In genomic region chr7:100093925-100094486, GRCh38 we compare ENCODE assay signal across 12 cellular contexts. TPM values are rescaled to one million over a fixed set of nuclear protein-coding genes. Genes with fewer than 3 reads are reported as not detected.
DNase-seq lines count a peak whose midpoint lies in the region; ATAC-seq, FAIRE-seq and TF ChIP-seq lines count a peak whose summit lies in the region.
"Had no signal": no experiment of that assay in that cellular context is flagged by ENCODE, and none has a peak within 500 bp of the region (broad histone marks: within the 10 kb centered on the region; RNA-seq: fewer than 3 reads in every experiment).

No MANE protein-coding gene starts in this region.

- H4K5ac ChIP-seq in H1 (ENCODE audit: insufficient read length, low read depth, low read length) = no peak overlapping the region

- intact Hi-C loops in activated CD4-positive, alpha-beta T cell treated with anti-CD3 and anti-CD28 coated beads, Interleukin-2, amount 10 ng/mL, durations not matched to agents 24 days and 14 days (cut with micrococcal nuclease) = no loop called here

- POLR2A ChIA-PET in A549 (lab: Yijun Ruan, JAX) = interaction anchor here (1.4 kb wide), 1 partner anchor 8 kb away, joined by 3 read pairs; the partner anchor contains the start of genes AP4M1 and MCM7
- POLR2A ChIA-PET in H1 (lab: Charles Lee; ENCODE audit: partially characterized antibody) = interaction anchor here (0.9 to 19.5 kb wide), 15 partner anchors 10 to 400 kb away, joined by 3 to 722 read pairs (median 4); partner anchors contain the start of genes AP4M1, COPS6, LAMTOR4 and MCM7

- H2BK5ac ChIP-seq in H1 (ENCODE audit: low read depth, low read length) = no peak overlapping the region

- no peak overlapping the region for H3K4me2 ChIP-seq in A549
- H3K4me2 ChIP-seq in GM23338 = no peak overlapping the region
- no peak overlapping the region for H3K4me2 ChIP-seq in H1 (ENCODE audit: insufficient read depth in 1 of 2, low read depth in 2 of 2, low read length in 2 of 2)

- H3K27ac ChIP-seq in A549 (no peak overlapping the region), GM23338 (ENCODE audit: low read depth) (peak overlapping the region; percentile 40), H1 (ENCODE audit: low read depth, low read length) (peak overlapping the region; percentile 5; the same call in 1 of the 2 replicates)

- peak overlapping the region; percentile 57; the same call in 1 of the 2 replicates for H4K8ac ChIP-seq in H1 (ENCODE audit: extremely low read depth, insufficient read depth, low read length)

- H3K27me3 ChIP-seq in GM23338 (ENCODE audit: insufficient read depth) (no peaks in the 10 kb centered on the region), H1 (replicated peaks in 1 of 4; ENCODE audit: control insufficient read depth in 3 of 4, extremely low read depth in 1 of 4, insufficient read depth in 3 of 4, low read length in 3 of 4) (no peaks in the 10 kb centered on the region)

- no peak overlapping the region for H3K14ac ChIP-seq in H1 (ENCODE audit: insufficient read length)

- peaks cover 38% of the 10 kb centered on the region for H3K4me1 Mint-ChIP-seq in GM23338
- H3K4me1 Mint-ChIP-seq in activated CD4-positive, alpha-beta T cell treated with anti-CD3 and anti-CD28 coated beads, Interleukin-2, amount 10 ng/mL, durations not matched to agents 24 days and 14 days = peaks cover 47% of the 10 kb centered on the region

- H3K4me3 Mint-ChIP-seq in GM23338 = no peak overlapping the region; the same call in 2 of the 3 replicates
- no peak overlapping the region for H3K4me3 Mint-ChIP-seq in activated CD4-positive, alpha-beta T cell treated with anti-CD3 and anti-CD28 coated beads, Interleukin-2, amount 10 ng/mL, durations not matched to agents 24 days and 14 days

- H3K18ac ChIP-seq in H1 (ENCODE audit: extremely low read depth, low read length) = no peak overlapping the region

- no peak overlapping the region for H2BK12ac ChIP-seq in H1 (ENCODE audit: low read depth, low read length)

- ATAC-seq in A549 = no peak; a peak in 1 of 6 replicates
- no peak for ATAC-seq in GM23338
- ATAC-seq: stimulated activated naive CD8-positive, alpha-beta T cell treated with anti-CD3 and anti-CD28 coated beads, Interleukin-15, Interleukin-2, amounts not matched to agents 100 U/mL and 50 U/mL, for 24 hours had no signal

- H3K56ac ChIP-seq in H1 (replicated peaks; ENCODE audit: insufficient read length, low read depth, low read length) = no peak overlapping the region

- in situ Hi-C loops in ACHN (cut with HindIII; ENCODE audit: low pct_ligation_motif_present, low pct_unique_long_range_greater_than_20kb, low sequenced_read_pairs) = no loop called here

- CTCF ChIA-PET in A549 (lab: Yijun Ruan, JAX) (no interaction called here), H1 (lab: Charles Lee; ENCODE audit: partially characterized antibody) (no interaction called here)

- no peak overlapping the region for H2BK120ac ChIP-seq in H1 (replicated peaks; ENCODE audit: low read depth, low read length)

- H3K4ac ChIP-seq in H1 (replicated peaks; ENCODE audit: insufficient read length, low read depth, low read length) = no peak overlapping the region

- H3K36me3 Mint-ChIP-seq in GM23338 (ENCODE audit: low read depth) = peaks cover 89% of the 10 kb centered on the region
- peaks cover 81% of the 10 kb centered on the region for H3K36me3 Mint-ChIP-seq in activated CD4-positive, alpha-beta T cell treated with anti-CD3 and anti-CD28 coated beads, Interleukin-2, amount 10 ng/mL, durations not matched to agents 24 days and 14 days (ENCODE audit: low read depth)

- WGBS in A549 (ENCODE audit: missing lambda C conversion rate) = 92% methylated on average over 16 of the region's 16 CpGs
- 93% methylated on average over 16 of the region's 16 CpGs; no CpG with 5 or more reads in 1 of the 2 experiments for WGBS in H1 (ENCODE audit: extremely low coverage in 1 of 2, insufficient coverage in 1 of 2, insufficient read length in 1 of 2, insufficient replicate concordance in 2 of 2, low coverage in 1 of 2, low lambda C conversion rate in 2 of 2, missing lambda C conversion rate in 1 of 2), 2 experiments

- no peak overlapping the region for H3K4me3 ChIP-seq in A549
- no peak overlapping the region for H3K4me3 ChIP-seq in GM23338
- no peak overlapping the region for H3K4me3 ChIP-seq in H1 (ENCODE audit: extremely low read depth in 1 of 4, insufficient read depth in 2 of 4, low read depth in 3 of 4, low read length in 4 of 4)

- H3K9me3 Mint-ChIP-seq in GM23338 = peaks cover 5% of the 10 kb centered on the region; the same call in 2 of the 3 replicates
- H3K9me3 Mint-ChIP-seq in activated CD4-positive, alpha-beta T cell treated with anti-CD3 and anti-CD28 coated beads, Interleukin-2, amount 10 ng/mL, durations not matched to agents 24 days and 14 days = no peaks in the 10 kb centered on the region

- H3K23ac ChIP-seq in H1 (ENCODE audit: insufficient read length) = no peak overlapping the region

- no peak overlapping the region for H2BK15ac ChIP-seq in H1 (ENCODE audit: low read length)

- peak overlapping the region; percentile 42; the same call in 1 of the 2 replicates for H3K27ac Mint-ChIP-seq in GM23338
- H3K27ac Mint-ChIP-seq in activated CD4-positive, alpha-beta T cell treated with anti-CD3 and anti-CD28 coated beads, Interleukin-2, amount 10 ng/mL, durations not matched to agents 24 days and 14 days = no peak overlapping the region

- no peaks in the 10 kb centered on the region; the same call in 1 of the 2 replicates for H3K23me2 ChIP-seq in H1 (ENCODE audit: low read depth, low read length)

- no peak overlapping the region for H3K9ac ChIP-seq in H1 (replicated peaks in 1 of 4; ENCODE audit: extremely low read depth in 1 of 4, low read depth in 3 of 4, low read length in 3 of 4)

- H3K4me1 ChIP-seq in A549 = peaks cover 12% of the 10 kb centered on the region
- H3K4me1 ChIP-seq in GM23338 (ENCODE audit: insufficient read depth) = peaks cover 6% of the 10 kb centered on the region
- H3K4me1 ChIP-seq in H1 (replicated peaks in 1 of 4; ENCODE audit: control insufficient read depth in 3 of 4, insufficient read depth in 4 of 4, low read length in 3 of 4) = peaks cover 0 to 1% (median 0%) of the 10 kb centered on the region in 4 experiments; a peak in 1 of 7 replicates

- FAIRE-seq in A549 (lab: Jason Lieb, UNC) = no peak
- no peak for FAIRE-seq in H1 (lab: Jason Lieb, UNC)
- FAIRE-seq: G401.6 had no signal

- TF ChIP-seq EP300 in A549 (IDR thresholded peaks at IDR 0.05) (no peak), H1 (IDR thresholded peaks at IDR 0.05; ENCODE audit: borderline replicate concordance in 1 of 2, low read depth in 2 of 2, low read length in 2 of 2) (no peak)

- H4K91ac ChIP-seq in H1 (replicated peaks; ENCODE audit: insufficient read length, low read length) = no peak overlapping the region

- H3K36me3 ChIP-seq in GM23338 (ENCODE audit: insufficient read depth) = peaks cover 69% of the 10 kb centered on the region
- peaks cover 76 to 86% (median 80%) of the 10 kb centered on the region in 4 experiments for H3K36me3 ChIP-seq in H1 (ENCODE audit: control insufficient read depth in 2 of 4, insufficient read depth in 4 of 4, low read length in 3 of 4)

- H4K20me1 ChIP-seq in GM23338 (replicated peaks; ENCODE audit: insufficient read depth) (peaks cover 54% of the 10 kb centered on the region), H1 (replicated peaks in 1 of 2; ENCODE audit: control insufficient read depth in 1 of 2, insufficient read depth in 2 of 2, low read length in 2 of 2) (peaks cover 26 to 37% of the 10 kb centered on the region in 2 experiments)

- DNase-seq in A549 (ENCODE audit: low read depth in 1 of 2, low spot score in 1 of 2) (no peak), GM23338 (ENCODE audit: low spot score) (no peak), H1 (ENCODE audit: low read depth in 1 of 2, low spot score in 2 of 2) (no peak), ACHN (no peak), Ammon's horn (ENCODE audit: low spot score) (no peak)
- no peak for DNase-seq in activated CD4-positive, alpha-beta T cell treated with anti-CD3 and anti-CD28 coated beads, Interleukin-2, amount 10 ng/mL, durations not matched to agents 24 days and 14 days
- DNase-seq: AML-193; effector CD4-positive, alpha-beta T cell; HCEC 1CT; kidney glomerular epithelial cell; stimulated activated naive CD8-positive, alpha-beta T cell treated with anti-CD3 and anti-CD28 coated beads, Interleukin-15, Interleukin-2, amounts not matched to agents 100 U/mL and 50 U/mL, for 24 hours had no signal

- TF ChIP-seq CTCF in A549 (IDR thresholded peaks at IDR 0.05) (no peak), GM23338 (conservative IDR thresholded peaks at IDR 0.05; ENCODE audit: low read depth in 2 of 2) (no peak), H1 (IDR thresholded peaks at IDR 0.05; ENCODE audit: control extremely low read depth in 1 of 3, insufficient read depth in 1 of 3, low read depth in 1 of 3, low read length in 3 of 3) (no peak)

- H3K27me3 Mint-ChIP-seq in GM23338 (ENCODE audit: insufficient read depth, low read depth, poor library complexity) = peaks cover 48% of the 10 kb centered on the region
- H3K27me3 Mint-ChIP-seq in activated CD4-positive, alpha-beta T cell treated with anti-CD3 and anti-CD28 coated beads, Interleukin-2, amount 10 ng/mL, durations not matched to agents 24 days and 14 days = no peaks in the 10 kb centered on the region

- H2BK20ac ChIP-seq in H1 (ENCODE audit: low read length) = no peak overlapping the region

- H3K9me3 ChIP-seq in A549 (no peaks in the 10 kb centered on the region), H1 (ENCODE audit: insufficient read depth in 2 of 2, low read depth in 1 of 2, low read length in 1 of 2) (no peaks in the 10 kb centered on the region)

- no peak overlapping the region for H2AK5ac ChIP-seq in H1 (ENCODE audit: low read depth, low read length)

- TF ChIP-seq RAD21 in A549 (conservative IDR thresholded peaks at IDR 0.05 in 1 of 2, IDR thresholded peaks at IDR 0.05 in 1 of 2) (no peak), H1 (IDR thresholded peaks at IDR 0.05 in 1 of 2, conservative IDR thresholded peaks at IDR 0.05 in 1 of 2; ENCODE audit: low read depth in 2 of 2, low read length in 2 of 2) (no peak)

- H2AFZ ChIP-seq in GM23338 (no peak overlapping the region), H1 (ENCODE audit: low read length) (no peak overlapping the region)

- H3K79me2 ChIP-seq in GM23338 (replicated peaks; ENCODE audit: insufficient read depth) (peaks cover 39% of the 10 kb centered on the region), H1 (ENCODE audit: control insufficient read depth in 1 of 2, insufficient read depth in 2 of 2, low read length in 2 of 2) (peaks cover 0 to 35% of the 10 kb centered on the region in 2 experiments; a peak in 3 of 4 replicates)

- H3F3A ChIP-seq in GM23338 (replicated peaks; ENCODE audit: low read depth) = peaks cover 93% of the 10 kb centered on the region

- H3K9me2 ChIP-seq in GM23338 (ENCODE audit: insufficient read depth) = no peaks in the 10 kb centered on the region

- peaks cover 16% of the 10 kb centered on the region for H3K79me1 ChIP-seq in H1 (ENCODE audit: low read depth, low read length)

- TF ChIP-seq POLR2A in A549 (IDR thresholded peaks at IDR 0.05; ENCODE audit: low read length) (0 out of 2 replicates have a peak, but pooled peaks have one; percentile 17), H1 (IDR thresholded peaks at IDR 0.05; ENCODE audit: control extremely low read depth in 1 of 2, low read depth in 2 of 2, low read length in 2 of 2) (peak; percentile 59 to 93)

RNA-seq across cellular contexts. Expression of gene COPS6, which starts 5.2 kb away (rescaled TPM):
- polyA plus RNA-seq in A549 (2011; rRNA removed) (190 and 192 TPM in 2 replicates), A549 (2017; fragmentation: RNase III; extraction: RNeasy Plus Mini Kit Qiagen cat#74134 plus additional on column Dnase treatment) (205 to 295 TPM (median 219 TPM) in 3 replicates), GM23338 (2016; fragmentation: Nextera tagmentation; extraction: Ambion mirVana) (191 and 198 TPM in 2 replicates), H1 (2011; rRNA removed) (159 and 225 TPM in 2 replicates)
- polyA plus RNA-seq in A549 (2012; cell fraction: cytosol; rRNA removed) = 284 TPM in 2 replicates
- polyA plus RNA-seq in A549 (2012; cell fraction: nucleus; rRNA removed) = 142 and 159 TPM in 2 replicates
- 225 and 256 TPM in 2 replicates for polyA minus RNA-seq in A549 (2011; rRNA and poly(A)+ RNA removed)
- 89.8 and 104 TPM in 2 replicates for total RNA-seq in GM23338 (2014; rRNA removed; shearing (Covaris generic))
- 127 and 128 TPM in 2 replicates for total RNA-seq in H1 (2021; fragmentation: NEBNext Ultra II Directional; extraction: Animal tissue kit (Norgen Biotek cat#: 25700))
- polyA plus RNA-seq in H1 (2011; cell fraction: cytosol; rRNA removed) = 182 TPM
- polyA plus RNA-seq in H1 (2011; cell fraction: nucleus; rRNA removed) = 125 TPM
- 126 to 168 TPM (median 164 TPM) in 4 replicates for polyA plus RNA-seq in H1 (2012, experiment 1 of 2)
- 93.7 TPM for polyA plus RNA-seq in H1 (2012, experiment 2 of 2)
- polyA plus RNA-seq in H1 (2013, experiment 1 of 2) = 98.9 TPM
- polyA plus RNA-seq in H1 (2013, experiment 2 of 2) = 103 TPM
- polyA minus RNA-seq in H1 (2011; rRNA and poly(A)+ RNA removed) = 154 and 162 TPM in 2 replicates
- polyA minus RNA-seq in H1 (2011; cell fraction: cytosol; rRNA and poly(A)+ RNA removed) = 75.1 TPM
- polyA minus RNA-seq in H1 (2011; cell fraction: nucleus; rRNA and poly(A)+ RNA removed) = 66.5 TPM
- 109 and 114 TPM in 2 replicates for total RNA-seq in activated CD4-positive, alpha-beta T cell treated with anti-CD3 and anti-CD28 coated beads, Interleukin-2, amount 10 ng/mL, durations not matched to agents 24 days and 14 days

RNA-seq across cellular contexts. Expression of gene MCM7, which starts 7.2 kb away (rescaled TPM):
- polyA plus RNA-seq in A549 (2011; rRNA removed) = 138 and 145 TPM in 2 replicates
- 433 and 443 TPM in 2 replicates for polyA plus RNA-seq in A549 (2012; cell fraction: cytosol; rRNA removed)
- 711 and 931 TPM in 2 replicates for polyA plus RNA-seq in A549 (2012; cell fraction: nucleus; rRNA removed)
- polyA plus RNA-seq in A549 (2017; fragmentation: RNase III; extraction: RNeasy Plus Mini Kit Qiagen cat#74134 plus additional on column Dnase treatment) = 265 to 287 TPM (median 280 TPM) in 3 replicates
- 261 and 274 TPM in 2 replicates for polyA minus RNA-seq in A549 (2011; rRNA and poly(A)+ RNA removed)
- total RNA-seq in GM23338 (2014; rRNA removed; shearing (Covaris generic)) = 285 TPM in 2 replicates
- 140 and 144 TPM in 2 replicates for polyA plus RNA-seq in GM23338 (2016; fragmentation: Nextera tagmentation; extraction: Ambion mirVana)
- 339 and 344 TPM in 2 replicates for total RNA-seq in H1 (2021; fragmentation: NEBNext Ultra II Directional; extraction: Animal tissue kit (Norgen Biotek cat#: 25700))
- 313 and 394 TPM in 2 replicates for polyA plus RNA-seq in H1 (2011; rRNA removed)
- polyA plus RNA-seq in H1 (2011; cell fraction: cytosol; rRNA removed) = 370 TPM
- 732 TPM for polyA plus RNA-seq in H1 (2011; cell fraction: nucleus; rRNA removed)
- polyA plus RNA-seq in H1 (2012, experiment 1 of 2) = 297 to 387 TPM (median 352 TPM) in 4 replicates
- polyA plus RNA-seq in H1 (2012, experiment 2 of 2) = 212 TPM
- polyA plus RNA-seq in H1 (2013, experiment 1 of 2) = 254 TPM
- polyA plus RNA-seq in H1 (2013, experiment 2 of 2) = 229 TPM
- polyA minus RNA-seq in H1 (2011; rRNA and poly(A)+ RNA removed) = 344 and 385 TPM in 2 replicates
- polyA minus RNA-seq in H1 (2011; cell fraction: cytosol; rRNA and poly(A)+ RNA removed) = 320 TPM
- polyA minus RNA-seq in H1 (2011; cell fraction: nucleus; rRNA and poly(A)+ RNA removed) = 348 TPM
- total RNA-seq in activated CD4-positive, alpha-beta T cell treated with anti-CD3 and anti-CD28 coated beads, Interleukin-2, amount 10 ng/mL, durations not matched to agents 24 days and 14 days = 464 and 469 TPM in 2 replicates

RNA-seq across cellular contexts. Expression of gene AP4M1, which starts 7.4 kb away (rescaled TPM):
- polyA plus RNA-seq in A549 (2011; rRNA removed) = 13.7 and 16.6 TPM in 2 replicates
- 17.3 and 19.4 TPM in 2 replicates for polyA plus RNA-seq in A549 (2012; cell fraction: cytosol; rRNA removed)
- 35.9 and 37.0 TPM in 2 replicates for polyA plus RNA-seq in A549 (2012; cell fraction: nucleus; rRNA removed)
- 16.5 to 18.3 TPM (median 18.1 TPM) in 3 replicates for polyA plus RNA-seq in A549 (2017; fragmentation: RNase III; extraction: RNeasy Plus Mini Kit Qiagen cat#74134 plus additional on column Dnase treatment)
- polyA minus RNA-seq in A549 (2011; rRNA and poly(A)+ RNA removed) = 22.7 and 28.1 TPM in 2 replicates
- total RNA-seq in GM23338 (2014; rRNA removed; shearing (Covaris generic)) = 12.2 and 13.3 TPM in 2 replicates
- 9.5 and 14.4 TPM in 2 replicates for polyA plus RNA-seq in GM23338 (2016; fragmentation: Nextera tagmentation; extraction: Ambion mirVana)
- total RNA-seq in H1 (2021; fragmentation: NEBNext Ultra II Directional; extraction: Animal tissue kit (Norgen Biotek cat#: 25700)) = 15.2 and 15.8 TPM in 2 replicates
- 15.9 and 16.6 TPM in 2 replicates for polyA plus RNA-seq in H1 (2011; rRNA removed)
- 12.1 TPM for polyA plus RNA-seq in H1 (2011; cell fraction: cytosol; rRNA removed)
- 38.5 TPM for polyA plus RNA-seq in H1 (2011; cell fraction: nucleus; rRNA removed)
- 14.4 to 21.1 TPM (median 19.3 TPM) in 4 replicates for polyA plus RNA-seq in H1 (2012, experiment 1 of 2)
- 19.6 TPM for polyA plus RNA-seq in H1 (2012, experiment 2 of 2)
- 10.8 TPM for polyA plus RNA-seq in H1 (2013, experiment 1 of 2)
- polyA plus RNA-seq in H1 (2013, experiment 2 of 2) = 11.6 TPM
- polyA minus RNA-seq in H1 (2011; rRNA and poly(A)+ RNA removed) = 12.8 and 16.5 TPM in 2 replicates
- 8.6 TPM for polyA minus RNA-seq in H1 (2011; cell fraction: cytosol; rRNA and poly(A)+ RNA removed)
- polyA minus RNA-seq in H1 (2011; cell fraction: nucleus; rRNA and poly(A)+ RNA removed) = 12.6 TPM
- 13.5 and 16.4 TPM in 2 replicates for total RNA-seq in activated CD4-positive, alpha-beta T cell treated with anti-CD3 and anti-CD28 coated beads, Interleukin-2, amount 10 ng/mL, durations not matched to agents 24 days and 14 days

RNA-seq across cellular contexts. Expression of gene ZNF3, which starts 12.5 kb away (rescaled TPM):
- polyA plus RNA-seq in A549 (2011; rRNA removed) (29.0 and 30.2 TPM in 2 replicates), A549 (2017; fragmentation: RNase III; extraction: RNeasy Plus Mini Kit Qiagen cat#74134 plus additional on column Dnase treatment) (19.9 to 23.7 TPM (median 22.5 TPM) in 3 replicates), GM23338 (2016; fragmentation: Nextera tagmentation; extraction: Ambion mirVana) (22.6 and 23.4 TPM in 2 replicates), H1 (2011; rRNA removed) (21.3 and 26.9 TPM in 2 replicates)
- 11.0 and 12.3 TPM in 2 replicates for polyA plus RNA-seq in A549 (2012; cell fraction: cytosol; rRNA removed)
- polyA plus RNA-seq in A549 (2012; cell fraction: nucleus; rRNA removed) = 27.9 and 35.0 TPM in 2 replicates
- polyA minus RNA-seq in A549 (2011; rRNA and poly(A)+ RNA removed) = 33.9 and 42.7 TPM in 2 replicates
- total RNA-seq in GM23338 (2014; rRNA removed; shearing (Covaris generic)) = 40.8 and 48.9 TPM in 2 replicates
- total RNA-seq in H1 (2021; fragmentation: NEBNext Ultra II Directional; extraction: Animal tissue kit (Norgen Biotek cat#: 25700)) = 49.1 and 50.7 TPM in 2 replicates
- polyA plus RNA-seq in H1 (2011; cell fraction: cytosol; rRNA removed) = 33.8 TPM
- polyA plus RNA-seq in H1 (2011; cell fraction: nucleus; rRNA removed) = 58.8 TPM
- polyA plus RNA-seq in H1 (2012, experiment 1 of 2) = 33.0 to 39.4 TPM (median 38.3 TPM) in 4 replicates
- polyA plus RNA-seq in H1 (2012, experiment 2 of 2) = 17.4 TPM
- 55.9 TPM for polyA plus RNA-seq in H1 (2013, experiment 1 of 2)
- 49.7 TPM for polyA plus RNA-seq in H1 (2013, experiment 2 of 2)
- polyA minus RNA-seq in H1 (2011; rRNA and poly(A)+ RNA removed) = 73.2 and 75.3 TPM in 2 replicates
- polyA minus RNA-seq in H1 (2011; cell fraction: cytosol; rRNA and poly(A)+ RNA removed) = 24.1 TPM
- 97.8 TPM for polyA minus RNA-seq in H1 (2011; cell fraction: nucleus; rRNA and poly(A)+ RNA removed)
- 21.5 and 23.3 TPM in 2 replicates for total RNA-seq in activated CD4-positive, alpha-beta T cell treated with anti-CD3 and anti-CD28 coated beads, Interleukin-2, amount 10 ng/mL, durations not matched to agents 24 days and 14 days

RNA-seq across cellular contexts. Expression of gene TAF6, which starts 25.2 kb away (rescaled TPM):
- polyA plus RNA-seq in A549 (2011; rRNA removed) = 36.2 and 45.1 TPM in 2 replicates
- polyA plus RNA-seq in A549 (2012; cell fraction: cytosol; rRNA removed) = 59.9 and 72.2 TPM in 2 replicates
- 89.3 and 105 TPM in 2 replicates for polyA plus RNA-seq in A549 (2012; cell fraction: nucleus; rRNA removed)
- 57.0 to 62.5 TPM (median 57.1 TPM) in 3 replicates for polyA plus RNA-seq in A549 (2017; fragmentation: RNase III; extraction: RNeasy Plus Mini Kit Qiagen cat#74134 plus additional on column Dnase treatment)
- 46.2 and 51.4 TPM in 2 replicates for polyA minus RNA-seq in A549 (2011; rRNA and poly(A)+ RNA removed)
- 125 and 141 TPM in 2 replicates for total RNA-seq in GM23338 (2014; rRNA removed; shearing (Covaris generic))
- 54.9 and 56.3 TPM in 2 replicates for polyA plus RNA-seq in GM23338 (2016; fragmentation: Nextera tagmentation; extraction: Ambion mirVana)
- 101 and 109 TPM in 2 replicates for total RNA-seq in H1 (2021; fragmentation: NEBNext Ultra II Directional; extraction: Animal tissue kit (Norgen Biotek cat#: 25700))
- polyA plus RNA-seq in H1 (2011; rRNA removed) = 66.7 and 113 TPM in 2 replicates
- 29.4 TPM for polyA plus RNA-seq in H1 (2011; cell fraction: cytosol; rRNA removed)
- polyA plus RNA-seq in H1 (2011; cell fraction: nucleus; rRNA removed) = 79.1 TPM
- polyA plus RNA-seq in H1 (2012, experiment 1 of 2) = 71.9 to 120 TPM (median 110 TPM) in 4 replicates
- polyA plus RNA-seq in H1 (2012, experiment 2 of 2) = 110 TPM
- polyA plus RNA-seq in H1 (2013, experiment 1 of 2) = 68.1 TPM
- polyA plus RNA-seq in H1 (2013, experiment 2 of 2) = 69.5 TPM
- 37.5 and 55.6 TPM in 2 replicates for polyA minus RNA-seq in H1 (2011; rRNA and poly(A)+ RNA removed)
- polyA minus RNA-seq in H1 (2011; cell fraction: cytosol; rRNA and poly(A)+ RNA removed) = 42.3 TPM
- polyA minus RNA-seq in H1 (2011; cell fraction: nucleus; rRNA and poly(A)+ RNA removed) = 32.4 TPM
- 68.4 and 71.5 TPM in 2 replicates for total RNA-seq in activated CD4-positive, alpha-beta T cell treated with anti-CD3 and anti-CD28 coated beads, Interleukin-2, amount 10 ng/mL, durations not matched to agents 24 days and 14 days

Comparison
In these comparisons a context has a peak if more than half of its experiments do, and no peak if none do; other contexts are left out.
1. H3K27ac ChIP-seq: peak in GM23338 (single experiment) and H1 (single experiment); none in A549 (0 of 2).
2. Of the 18 proteins assayed by ChIP-seq in both H1 and A549: peak only in H1: none; only in A549: none; in both: MAFK and POLR2A; in neither: 16.